ENCODE assay signal across 14 cellular contexts in genomic region chrX:65598559-65599147, GRCh38.
DNase-seq lines count a peak whose midpoint lies in the region; ATAC-seq, FAIRE-seq and TF ChIP-seq lines count a peak whose summit lies in the region.
"Had no signal": no experiment of that assay in that cellular context is flagged by ENCODE, and none has a peak within 500 bp of the region (broad histone marks: within the 10 kb centered on the region; RNA-seq: fewer than 3 reads in every experiment).

No MANE protein-coding gene starts in this region.

- H3K4me3 Mint-ChIP-seq in CD14-positive monocyte (peak overlapping the region; percentile 51 to 78), IgD-negative memory B cell (peak overlapping the region; percentile 6 to 87 (median 40))
- peak overlapping the region; percentile 77 for H3K4me3 Mint-ChIP-seq in activated naive CD8-positive, alpha-beta T cell
- peak overlapping the region; percentile 6 to 87 (median 78) for H3K4me3 Mint-ChIP-seq in naive thymus-derived CD4-positive, alpha-beta T cell
- H3K4me3 Mint-ChIP-seq: brain had no signal

- H3K4me1 Mint-ChIP-seq in CD14-positive monocyte (peaks cover 65% of the 10 kb centered on the region), IgD-negative memory B cell (peaks cover 42 to 59% (median 43%) of the 10 kb centered on the region in 3 donors)
- peaks cover 78% of the 10 kb centered on the region for H3K4me1 Mint-ChIP-seq in activated naive CD8-positive, alpha-beta T cell (ENCODE audit: low read depth)
- H3K4me1 Mint-ChIP-seq in naive thymus-derived CD4-positive, alpha-beta T cell: peaks cover 29 to 86% (median 77%) of the 10 kb centered on the region in 7 donors

- ATAC-seq in naive thymus-derived CD4-positive, alpha-beta T cell: no peak
- no peak for ATAC-seq in GM19463 (IDR thresholded peaks at IDR 0.05; ENCODE audit: unreplicated experiment)

- no peaks in the 10 kb centered on the region for H3K36me3 Mint-ChIP-seq in CD14-positive monocyte
- no peaks in the 10 kb centered on the region for H3K36me3 Mint-ChIP-seq in IgD-negative memory B cell
- no peaks in the 10 kb centered on the region for H3K36me3 Mint-ChIP-seq in activated naive CD8-positive, alpha-beta T cell
- H3K36me3 Mint-ChIP-seq in naive thymus-derived CD4-positive, alpha-beta T cell: peaks cover 0 to 2% (median 0%) of the 10 kb centered on the region in 5 donors
- H3K36me3 Mint-ChIP-seq: brain had no signal

- peak overlapping the region; percentile 34 for H3K4me3 ChIP-seq in naive thymus-derived CD4-positive, alpha-beta T cell (ENCODE audit: low read length)

- H3K27ac ChIP-seq in naive thymus-derived CD4-positive, alpha-beta T cell (ENCODE audit: low read depth, low read length): peak overlapping the region; percentile 74

- TF ChIP-seq CTCF in CD14-positive monocyte (IDR thresholded peaks at IDR 0.05) (no peak), GM10248 (IDR thresholded peaks at IDR 0.05; ENCODE audit: control extremely low read depth, extremely low read depth, low read depth, missing control alignments) (no peak)

- CTCF ChIA-PET in naive thymus-derived CD4-positive, alpha-beta T cell (lab: Charles Lee): interaction anchor here (0.6 kb wide), 1 partner anchor 128 kb away, joined by 3 read pairs; no protein-coding TSS in a partner anchor
- CTCF ChIA-PET in GM10248 (lab: Yijun Ruan, JAX): no interaction called here

- intact Hi-C loops in CD14-positive monocyte (cut with micrococcal nuclease): loop anchor here (5.0 to 10.0 kb wide), 3 partner anchors 76 to 126 kb away; no protein-coding TSS in a partner anchor
- intact Hi-C loops in naive thymus-derived CD4-positive, alpha-beta T cell (cut with micrococcal nuclease): loop anchor here (5.0 kb wide), 5 partner anchors 154 to 514 kb away; no protein-coding TSS in a partner anchor

- POLR2A ChIA-PET in naive thymus-derived CD4-positive, alpha-beta T cell (lab: Charles Lee): interaction anchor here (0.6 to 0.7 kb wide), 2 partner anchors 58 to 69 kb away, joined by 3 read pairs; partner anchors contain the start of gene MSN
- POLR2A ChIA-PET in GM10248 (lab: Yijun Ruan, JAX): no interaction called here

- H3K9me3 ChIP-seq in naive thymus-derived CD4-positive, alpha-beta T cell (ENCODE audit: control insufficient read depth in 2 of 3, low read length in 3 of 3): no peaks in the 10 kb centered on the region

- H3K9me3 Mint-ChIP-seq in CD14-positive monocyte (no peaks in the 10 kb centered on the region), IgD-negative memory B cell (no peaks in the 10 kb centered on the region)
- no peaks in the 10 kb centered on the region for H3K9me3 Mint-ChIP-seq in activated naive CD8-positive, alpha-beta T cell (ENCODE audit: low read depth)
- H3K9me3 Mint-ChIP-seq in naive thymus-derived CD4-positive, alpha-beta T cell: no peaks in the 10 kb centered on the region

- peaks cover 0 to 23% (median 2%) of the 10 kb centered on the region in 3 donors for H3K27me3 Mint-ChIP-seq in CD14-positive monocyte (ENCODE audit: low read depth in 3 of 3)
- no peaks in the 10 kb centered on the region for H3K27me3 Mint-ChIP-seq in IgD-negative memory B cell
- H3K27me3 Mint-ChIP-seq in activated naive CD8-positive, alpha-beta T cell: no peaks in the 10 kb centered on the region
- no peaks in the 10 kb centered on the region for H3K27me3 Mint-ChIP-seq in naive thymus-derived CD4-positive, alpha-beta T cell

- H3K36me3 ChIP-seq in naive thymus-derived CD4-positive, alpha-beta T cell (ENCODE audit: control insufficient read depth in 2 of 3, insufficient read depth in 3 of 3, low read length in 3 of 3): no peaks in the 10 kb centered on the region

- DNase-seq in CD14-positive monocyte (ENCODE audit: low spot score): no peak
- DNase-seq in naive thymus-derived CD4-positive, alpha-beta T cell: peak in 1 of 9 donors; percentile 14
- DNase-seq in HTR-8/SVneo (ENCODE audit: insufficient read length, low spot score): no peak
- DNase-seq in GM10248 (ENCODE audit: extremely low spot score): no peak
- no peak for DNase-seq in NCI-H2107 (lab: John Stamatoyannopoulos, UW)
- DNase-seq: effector CD8-positive, alpha-beta T cell; NCI-H1436; NCI-H510A treated with DMSO at 0.1 percent for 48 hours; RPMI8226; T1000 had no signal

- H3K4me1 ChIP-seq in naive thymus-derived CD4-positive, alpha-beta T cell (ENCODE audit: control insufficient read depth in 2 of 2, insufficient read depth in 2 of 2, low read length in 2 of 2): peaks cover 65 to 70% of the 10 kb centered on the region in 2 donors

- FAIRE-seq in HTR-8/SVneo (lab: Jason Lieb, UNC): no peak

- peak overlapping the region in 4 of 7 donors; percentile 51 to 88 (median 70) for H3K27ac Mint-ChIP-seq in CD14-positive monocyte
- H3K27ac Mint-ChIP-seq in IgD-negative memory B cell: peak overlapping the region; percentile 69 to 94 (median 84)
- peak overlapping the region; percentile 92 for H3K27ac Mint-ChIP-seq in activated naive CD8-positive, alpha-beta T cell
- peak overlapping the region; percentile 84 to 100 (median 95) for H3K27ac Mint-ChIP-seq in naive thymus-derived CD4-positive, alpha-beta T cell
- H3K27ac Mint-ChIP-seq: brain had no signal

- no peaks in the 10 kb centered on the region for H3K27me3 ChIP-seq in naive thymus-derived CD4-positive, alpha-beta T cell (ENCODE audit: control insufficient read depth in 2 of 2, insufficient read depth in 2 of 2, low read length in 2 of 2)
